In genomic region chr14:98069712-98070133, GRCh38 we compare ENCODE assay signal across 2 cellular contexts.
TF ChIP-seq lines count a peak whose summit lies in the region.

No MANE protein-coding gene starts in this region.

TF ChIP-seq in Ishikawa, 13 proteins besides CTCF, POLR2A, EP300 and RAD21:
- 0 out of 2 replicates have a peak, but pooled peaks have one; percentile 24 for TF ChIP-seq NFIC (IDR thresholded peaks at IDR 0.05)
- peak; percentile 30; the same call in 1 of the 2 replicates for TF ChIP-seq TEAD4 (IDR thresholded peaks at IDR 0.05)
- no peak for TF ChIP-seq USF1 (IDR thresholded peaks at IDR 0.05)

TF ChIP-seq in H1, 55 proteins besides CTCF, POLR2A, EP300 and RAD21:
- TF ChIP-seq TEAD4 (IDR thresholded peaks at IDR 0.05; ENCODE audit: low read depth, low read length) (peak; percentile 68), MAX (IDR thresholded peaks at IDR 0.05) (no peak), RNF2 (IDR thresholded peaks at IDR 0.05; ENCODE audit: borderline replicate concordance, low read depth, low read length, missing control alignments, poor library complexity, severe bottlenecking) (no peak)
